ENCODE assay signal across 1 cellular context in the genomic region with DNA sequence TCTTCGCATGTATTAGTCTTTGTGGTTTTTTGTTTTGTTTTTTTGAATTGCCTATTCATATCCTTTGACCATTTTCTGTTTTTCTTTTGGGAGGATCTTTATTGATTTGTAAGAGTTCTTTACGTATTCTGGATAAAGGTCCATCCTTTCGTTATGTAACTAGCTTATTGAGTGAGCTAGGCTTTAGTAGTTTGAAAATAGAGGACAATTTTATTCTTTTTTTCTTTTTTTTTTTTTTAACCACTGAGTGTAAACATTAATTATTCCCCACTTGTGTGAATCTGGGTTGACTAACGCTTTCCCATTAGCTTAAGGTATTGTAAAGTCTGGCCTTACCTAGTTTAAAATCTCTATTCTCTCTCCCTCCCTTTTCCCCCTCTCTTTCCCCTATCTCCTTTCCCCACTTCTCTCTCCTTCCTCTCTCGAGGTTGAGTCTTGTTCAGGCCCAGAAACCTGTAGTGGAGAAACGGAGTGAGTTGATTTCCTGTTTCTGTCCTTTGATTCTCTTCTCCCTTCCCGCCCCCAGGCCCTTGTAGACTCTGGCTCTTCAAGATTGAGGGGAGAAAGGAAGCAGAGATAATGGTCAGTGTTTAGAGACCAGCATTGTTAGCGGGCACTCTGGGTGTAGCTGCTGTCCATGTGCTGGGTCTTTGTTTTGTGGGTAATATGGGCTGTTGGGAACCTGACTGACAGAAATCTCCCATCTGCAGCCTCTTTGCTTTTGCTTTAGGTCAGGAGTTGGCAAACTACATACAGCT.
TF ChIP-seq lines count a peak whose summit lies in the region.

No MANE protein-coding gene starts in this region.

TF ChIP-seq in endothelial cell of umbilical vein, 7 proteins besides CTCF, POLR2A, EP300 and RAD21 (continued from another document):
- no peak for TF ChIP-seq MAX (IDR thresholded peaks at IDR 0.05; ENCODE audit: insufficient read depth, insufficient read length)
